In the genomic region with DNA sequence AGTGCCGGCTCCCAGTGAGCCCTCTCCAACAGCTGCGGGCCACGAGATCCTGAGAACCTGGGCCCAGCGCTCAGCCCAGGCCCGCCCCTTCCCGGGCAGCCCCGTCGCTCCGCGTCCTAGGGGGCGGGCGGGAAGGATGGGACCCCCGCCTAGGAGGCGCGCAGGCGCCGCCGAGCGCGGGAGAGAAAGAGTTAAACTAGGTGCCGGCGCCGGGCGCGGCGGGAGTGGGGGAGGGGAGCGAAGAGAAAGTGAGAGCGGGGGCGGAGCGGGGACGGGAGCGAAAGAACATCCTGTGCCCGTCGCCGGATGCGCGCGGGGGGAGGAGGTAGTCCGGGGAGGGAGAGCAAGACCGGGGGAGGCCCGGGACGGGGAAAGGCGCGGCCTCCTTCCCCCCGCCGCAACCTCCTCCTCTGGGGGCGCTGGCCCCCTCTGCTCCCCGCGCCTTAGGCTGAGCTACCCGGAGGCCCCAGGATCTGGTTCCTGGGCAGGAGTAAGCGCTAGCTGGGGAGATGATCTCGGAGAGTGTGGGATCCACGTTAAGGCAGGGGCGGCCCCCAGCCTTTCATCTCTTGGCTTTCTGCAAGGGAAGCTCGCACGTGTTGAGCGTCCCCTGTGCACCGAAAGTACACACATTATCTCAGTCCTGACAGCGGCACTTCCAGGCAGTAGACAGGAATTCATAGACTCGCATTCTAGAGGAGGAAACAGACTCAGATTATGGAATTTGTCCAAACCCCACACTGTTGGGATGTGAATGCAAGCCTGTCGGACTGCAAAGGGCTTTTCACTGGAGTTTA, we compare ENCODE assay signal across 8 cellular contexts. TPM values are rescaled to one million over a fixed set of nuclear protein-coding genes. Genes with fewer than 3 reads are reported as not detected.
A peak's percentile ranks its signal among the peaks of the same experiment; 100 is the strongest.
DNase-seq lines count a peak whose midpoint lies in the region; ATAC-seq and TF ChIP-seq lines count a peak whose summit lies in the region.

No MANE protein-coding gene starts in this region.

- peak overlapping the region; percentile 92 to 99 for H3K18ac ChIP-seq in mesenchymal stem cell (ENCODE audit: low read depth in 1 of 2, low read length in 2 of 2)

- H3K4ac ChIP-seq in mesenchymal stem cell (ENCODE audit: low read depth in 1 of 2, low read length in 2 of 2) = peak overlapping the region; percentile 99 to 100

- peak overlapping the region; percentile 95 for H3K4me2 ChIP-seq in mesenchymal stem cell (ENCODE audit: low read length, poor library complexity, severe bottlenecking)

- H4K91ac ChIP-seq in mesenchymal stem cell (ENCODE audit: low read length) = peak overlapping the region; percentile 99

- no peaks in the 10 kb centered on the region for H3K36me3 ChIP-seq in BE2C
- no peaks in the 10 kb centered on the region for H3K36me3 ChIP-seq in effector memory CD4-positive, alpha-beta T cell (ENCODE audit: control insufficient read depth, insufficient read depth, low read length)
- no peaks in the 10 kb centered on the region for H3K36me3 ChIP-seq in mesenchymal stem cell (ENCODE audit: control insufficient read depth in 1 of 2, insufficient read depth in 2 of 2, low read depth in 1 of 2, low read length in 2 of 2)

- H3K4me3 ChIP-seq in BE2C (ENCODE audit: low read depth, low read length) (peak overlapping the region; percentile 76), mesenchymal stem cell (ENCODE audit: insufficient read depth in 1 of 2, low read depth in 1 of 2, low read length in 2 of 2) (peak overlapping the region; percentile 72 to 86)
- H3K4me3 ChIP-seq in effector memory CD4-positive, alpha-beta T cell (ENCODE audit: insufficient read depth, low read depth, low read length, poor library complexity, severe bottlenecking) = peak overlapping the region; percentile 87

- H3K79me1 ChIP-seq in mesenchymal stem cell (replicated peaks; ENCODE audit: low read length, poor library complexity, severe bottlenecking) = no peaks in the 10 kb centered on the region

- ATAC-seq in GM19025 (IDR thresholded peaks at IDR 0.05; ENCODE audit: low read depth, unreplicated experiment) (peak; percentile 44), HG03280 (IDR thresholded peaks at IDR 0.05; ENCODE audit: unreplicated experiment) (peak; percentile 50)

- peak overlapping the region in 1 of 2 experiments; percentile 56 for H3K14ac ChIP-seq in mesenchymal stem cell (ENCODE audit: low read length in 2 of 2)

- H2BK15ac ChIP-seq in mesenchymal stem cell (ENCODE audit: low read depth, poor library complexity, severe bottlenecking) = peak overlapping the region; percentile 98

- H3K27me3 ChIP-seq in BE2C (no peaks in the 10 kb centered on the region), mesenchymal stem cell (ENCODE audit: control insufficient read depth in 1 of 2, insufficient read depth in 1 of 2, low read length in 2 of 2) (no peaks in the 10 kb centered on the region)
- H3K27me3 ChIP-seq in effector memory CD4-positive, alpha-beta T cell (replicated peaks; ENCODE audit: control insufficient read depth, insufficient read depth, low read length, poor library complexity, severe bottlenecking) = no peaks in the 10 kb centered on the region

- peak overlapping the region; percentile 56 for H2AFZ ChIP-seq in mesenchymal stem cell (ENCODE audit: low read depth, low read length)

- H3K27ac ChIP-seq in effector memory CD4-positive, alpha-beta T cell (ENCODE audit: insufficient read depth, low read length, poor library complexity, severe bottlenecking) = peak overlapping the region; percentile 98
- H3K27ac ChIP-seq in mesenchymal stem cell (ENCODE audit: low read length, poor library complexity, severe bottlenecking) = peak overlapping the region; percentile 96

- peak overlapping the region in 1 of 2 experiments; percentile 70 for H3K23ac ChIP-seq in mesenchymal stem cell (ENCODE audit: low read length in 2 of 2)

- H3K9me3 ChIP-seq in BE2C (no peaks in the 10 kb centered on the region), mesenchymal stem cell (ENCODE audit: control insufficient read depth, low read length) (no peaks in the 10 kb centered on the region)
- no peaks in the 10 kb centered on the region for H3K9me3 ChIP-seq in effector memory CD4-positive, alpha-beta T cell (ENCODE audit: control insufficient read depth, low read length)

- H3K9ac ChIP-seq in mesenchymal stem cell (ENCODE audit: low read length) = peak overlapping the region; percentile 88

- peak overlapping the region; percentile 98 to 99 for H2BK12ac ChIP-seq in mesenchymal stem cell (ENCODE audit: low read length in 2 of 2)

- H3K4me1 ChIP-seq in BE2C = peaks cover 23% of the 10 kb centered on the region
- peaks cover 69% of the 10 kb centered on the region for H3K4me1 ChIP-seq in effector memory CD4-positive, alpha-beta T cell (ENCODE audit: control insufficient read depth, insufficient read depth, low read length, poor library complexity, severe bottlenecking)
- H3K4me1 ChIP-seq in mesenchymal stem cell (ENCODE audit: control insufficient read depth, insufficient read depth, low read depth, low read length) = peaks cover 31% of the 10 kb centered on the region

- under 1% methylated on average over 43 of the region's 61 CpGs for WGBS in mesenchymal stem cell

- no peak overlapping the region for H2AK5ac ChIP-seq in mesenchymal stem cell (ENCODE audit: low read length, severe bottlenecking)

- no peak for TF ChIP-seq CTCF in BE2C (IDR thresholded peaks at IDR 0.05; ENCODE audit: low read depth, low read length)

- H2BK120ac ChIP-seq in mesenchymal stem cell (ENCODE audit: low read depth, low read length) = peak overlapping the region; percentile 100

- peak overlapping the region; percentile 81 for H2BK5ac ChIP-seq in mesenchymal stem cell (ENCODE audit: low read depth, low read length, poor library complexity, severe bottlenecking)

- DNase-seq in BE2C (peak; percentile 94), NCI-H82 treated with DMSO at 0.1 percent for 48 hours (lab: John Stamatoyannopoulos, UW; ENCODE audit: unreplicated experiment) (peak; percentile 66), mesenchymal stem cell (peak; percentile 96)
- DNase-seq in activated CD8-positive, alpha-beta memory T cell treated with anti-CD3 and anti-CD28 coated beads for 4 hours (ENCODE audit: low read depth in 2 of 2) = peak; percentile 86 to 89
- DNase-seq in effector memory CD4-positive, alpha-beta T cell = peak; percentile 82 to 87 (median 83)
- peak; percentile 91 for DNase-seq in stimulated activated CD8-positive, alpha-beta memory T cell treated with anti-CD3 and anti-CD28 coated beads, Interleukin-12 subunit alpha, Interleukin-12 subunit beta, amount 100 ng/mL, for 1 hour (ENCODE audit: low read depth)

- H4K8ac ChIP-seq in mesenchymal stem cell (ENCODE audit: low read length) = peak overlapping the region; percentile 97

RNA-seq across cellular contexts. Expression of a gene that starts 4.9 kb away (rescaled TPM):
- 3.1 TPM for polyA plus RNA-seq in BE2C (2012; ENCODE audit: insufficient read depth, insufficient read length, low read depth)
- 0.39 TPM for polyA plus RNA-seq in mesenchymal stem cell (2013, experiment 1 of 2)
- 0.37 TPM for polyA plus RNA-seq in mesenchymal stem cell (2013, experiment 2 of 2)

RNA-seq across cellular contexts. Expression of a gene that starts 43.2 kb away (rescaled TPM):
- 35.2 TPM for polyA plus RNA-seq in BE2C (2012; ENCODE audit: insufficient read depth, insufficient read length, low read depth)
- 112 TPM for polyA plus RNA-seq in mesenchymal stem cell (2013, experiment 1 of 2)
- polyA plus RNA-seq in mesenchymal stem cell (2013, experiment 2 of 2) = 113 TPM

RNA-seq across cellular contexts. Expression of a gene that starts 44.5 kb away (rescaled TPM):
- polyA plus RNA-seq in BE2C (2012; ENCODE audit: insufficient read depth, insufficient read length, low read depth) = not detected
- not detected for polyA plus RNA-seq in mesenchymal stem cell (2013, experiment 1 of 2)
- polyA plus RNA-seq in mesenchymal stem cell (2013, experiment 2 of 2) = not detected

RNA-seq across cellular contexts. Expression of a gene that starts 48.9 kb away (rescaled TPM):
- polyA plus RNA-seq in BE2C (2012; ENCODE audit: insufficient read depth, insufficient read length, low read depth) = not detected
- not detected for polyA plus RNA-seq in mesenchymal stem cell (2013, experiment 1 of 2)
- polyA plus RNA-seq in mesenchymal stem cell (2013, experiment 2 of 2) = not detected

Comparison
In these comparisons a context has a peak if more than half of its experiments do, and no peak if none do; other contexts are left out.
1. Peak in every context shown above with its lines: DNase-seq, ATAC-seq, H3K4me3 ChIP-seq and H3K27ac ChIP-seq.